Comparison of ENCODE assay signal across 1 cellular context in the genomic region with DNA sequence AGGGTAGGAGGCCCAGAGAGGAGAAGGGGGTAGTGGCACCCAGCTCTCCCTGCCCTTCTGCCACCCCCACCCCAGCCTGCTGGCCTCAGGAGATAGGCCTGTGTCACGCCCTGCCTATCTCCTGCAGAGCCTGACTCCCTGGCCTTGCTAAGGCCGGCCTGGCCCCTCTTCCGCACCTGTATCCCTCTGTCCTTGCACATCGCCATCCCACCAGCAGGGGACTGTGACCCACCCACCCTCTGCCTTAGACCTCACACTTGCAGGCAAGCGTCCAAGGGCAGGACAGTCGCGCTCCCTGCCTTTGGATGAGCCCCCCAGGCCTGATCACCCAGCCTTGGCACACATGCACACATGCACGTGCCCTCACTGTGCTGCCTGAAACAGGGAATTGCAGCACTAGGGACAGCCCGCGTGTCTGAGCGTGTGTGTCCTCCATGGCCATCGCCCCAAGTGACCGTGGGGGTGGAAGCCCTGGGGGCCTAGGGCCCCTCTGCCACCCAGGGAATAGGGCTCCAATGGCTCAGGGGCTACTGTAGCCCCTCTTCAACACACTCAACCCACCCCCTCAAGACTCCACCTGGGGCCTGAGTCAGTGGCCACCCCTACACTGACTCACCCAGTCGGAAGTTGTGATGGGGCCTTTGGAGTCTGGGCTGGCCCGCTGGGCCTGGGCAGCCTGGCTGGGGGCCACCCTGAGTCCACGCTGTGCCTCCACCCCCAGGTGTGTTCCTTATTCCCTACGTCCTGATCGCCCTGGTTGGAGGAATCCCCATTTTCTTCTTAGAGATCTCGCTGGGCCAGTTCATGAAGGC.
A peak's percentile ranks its signal among the peaks of the same experiment; 100 is the strongest.
TF ChIP-seq lines count a peak whose summit lies in the region.

No MANE protein-coding gene starts in this region.

TF ChIP-seq in K562, 482 proteins besides CTCF, POLR2A, EP300 and RAD21 (continued from another document and continues in another):
- TF ChIP-seq KDM2B (CRISPR knock-in tag; IDR thresholded peaks at IDR 0.05) (no peak), POLR2AphosphoS5 (IDR thresholded peaks at IDR 0.05; ENCODE audit: control insufficient read depth, insufficient read depth, low read depth, low read length) (peak; percentile 15; the same call in 1 of the 2 replicates), CBFA2T2 (conservative IDR thresholded peaks at IDR 0.05) (peak; percentile 70), SUPT5H (IDR thresholded peaks at IDR 0.05) (0 out of 2 replicates have a peak, but pooled peaks have one; percentile 38), U2AF1 (optimal IDR thresholded peaks at IDR 0.05; ENCODE audit: low read depth, low read length) (no peak), CREB1 (IDR thresholded peaks at IDR 0.05) (peak; percentile 22; the same call in 1 of the 2 replicates), CREB1 (CRISPR knock-in tag; IDR thresholded peaks at IDR 0.05) (no peak), ZNF239 (CRISPR knock-in tag; IDR thresholded peaks at IDR 0.05) (no peak), MYNN (IDR thresholded peaks at IDR 0.05) (peak; percentile 10), MYNN (CRISPR knock-in tag; IDR thresholded peaks at IDR 0.05) (no peak), NKRF (IDR thresholded peaks at IDR 0.05; ENCODE audit: borderline replicate concordance) (0 out of 2 replicates have a peak, but pooled peaks have one; percentile 41), PHB (CRISPR knock-in tag; IDR thresholded peaks at IDR 0.05) (no peak), ZFPM2 (CRISPR knock-in tag; IDR thresholded peaks at IDR 0.05) (no peak), EGR1 (conservative IDR thresholded peaks at IDR 0.05) (0 out of 2 replicates have a peak, but pooled peaks have one; percentile 4), CTBP1 (IDR thresholded peaks at IDR 0.05; ENCODE audit: borderline replicate concordance) (peak; percentile 34; the same call in 1 of the 2 replicates), ZNF830 (CRISPR knock-in tag; IDR thresholded peaks at IDR 0.05) (no peak), SMAD1 (IDR thresholded peaks at IDR 0.05; ENCODE audit: low read depth, low read length, partially characterized antibody) (no peak), USF1 (CRISPR knock-in tag; IDR thresholded peaks at IDR 0.05) (no peak), TEAD4 (IDR thresholded peaks at IDR 0.05; ENCODE audit: low read length) (peak; percentile 38; the same call in 1 of the 2 replicates), TEAD4 (CRISPR knock-in tag; IDR thresholded peaks at IDR 0.05; ENCODE audit: borderline replicate concordance) (no peak), ZNF717 (CRISPR knock-in tag; IDR thresholded peaks at IDR 0.05) (no peak), TAL1 (IDR thresholded peaks at IDR 0.05) (peak; percentile 62), FIP1L1 (IDR thresholded peaks at IDR 0.05; ENCODE audit: low read depth, low read length, poor library complexity, severe bottlenecking) (peak; percentile 24), ZNF561 (CRISPR knock-in tag; conservative IDR thresholded peaks at IDR 0.05) (no peak), THRB (CRISPR knock-in tag; conservative IDR thresholded peaks at IDR 0.05) (no peak), ZSCAN29 (IDR thresholded peaks at IDR 0.05) (no peak), U2AF2 (optimal IDR thresholded peaks at IDR 0.05; ENCODE audit: low read depth, low read length) (no peak), LARP7 (IDR thresholded peaks at IDR 0.05) (no peak), ERF (CRISPR knock-in tag; IDR thresholded peaks at IDR 0.05) (no peak), HDGF (IDR thresholded peaks at IDR 0.05) (0 out of 2 replicates have a peak, but pooled peaks have one; percentile 60), HNRNPLL (IDR thresholded peaks at IDR 0.05; ENCODE audit: low read depth, low read length, poor library complexity, severe bottlenecking) (no peak), IRF1 (CRISPR knock-in tag; IDR thresholded peaks at IDR 0.05; ENCODE audit: borderline replicate concordance) (no peak), MNT (conservative IDR thresholded peaks at IDR 0.05) (peak in 1 of 2 experiments; percentile 39; a peak in 1 of 4 replicates), ZBTB7A (IDR thresholded peaks at IDR 0.05; ENCODE audit: borderline replicate concordance, control insufficient read depth, low read depth, low read length) (peak; percentile 38; the same call in 1 of the 2 replicates), CHD1 (IDR thresholded peaks at IDR 0.05; ENCODE audit: low read length) (peak; percentile 67), ARID1B (IDR thresholded peaks at IDR 0.05) (peak; percentile 62), POLR2B (IDR thresholded peaks at IDR 0.05; ENCODE audit: low read depth, partially characterized antibody) (no peak), CBFA2T3 (IDR thresholded peaks at IDR 0.05) (peak; percentile 79), FOXA1 (IDR thresholded peaks at IDR 0.05; ENCODE audit: borderline replicate concordance) (no peak), NONO (IDR thresholded peaks at IDR 0.05; ENCODE audit: low read depth in 2 of 2, low read length in 1 of 2) (no peak), COPS2 (conservative IDR thresholded peaks at IDR 0.05) (no peak)
- TF ChIP-seq, protein P1, sequence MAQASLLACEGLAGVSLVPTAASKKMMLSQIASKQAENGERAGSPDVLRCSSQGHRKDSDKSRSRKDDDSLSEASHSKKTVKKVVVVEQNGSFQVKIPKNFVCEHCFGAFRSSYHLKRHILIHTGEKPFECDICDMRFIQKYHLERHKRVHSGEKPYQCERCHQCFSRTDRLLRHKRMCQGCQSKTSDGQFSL (CRISPR knock-in tag; IDR thresholded peaks at IDR 0.05) = no peak
- TF ChIP-seq, protein P1 (tag; IDR thresholded peaks at IDR 0.05) = no peak
- TF ChIP-seq, protein P2, sequence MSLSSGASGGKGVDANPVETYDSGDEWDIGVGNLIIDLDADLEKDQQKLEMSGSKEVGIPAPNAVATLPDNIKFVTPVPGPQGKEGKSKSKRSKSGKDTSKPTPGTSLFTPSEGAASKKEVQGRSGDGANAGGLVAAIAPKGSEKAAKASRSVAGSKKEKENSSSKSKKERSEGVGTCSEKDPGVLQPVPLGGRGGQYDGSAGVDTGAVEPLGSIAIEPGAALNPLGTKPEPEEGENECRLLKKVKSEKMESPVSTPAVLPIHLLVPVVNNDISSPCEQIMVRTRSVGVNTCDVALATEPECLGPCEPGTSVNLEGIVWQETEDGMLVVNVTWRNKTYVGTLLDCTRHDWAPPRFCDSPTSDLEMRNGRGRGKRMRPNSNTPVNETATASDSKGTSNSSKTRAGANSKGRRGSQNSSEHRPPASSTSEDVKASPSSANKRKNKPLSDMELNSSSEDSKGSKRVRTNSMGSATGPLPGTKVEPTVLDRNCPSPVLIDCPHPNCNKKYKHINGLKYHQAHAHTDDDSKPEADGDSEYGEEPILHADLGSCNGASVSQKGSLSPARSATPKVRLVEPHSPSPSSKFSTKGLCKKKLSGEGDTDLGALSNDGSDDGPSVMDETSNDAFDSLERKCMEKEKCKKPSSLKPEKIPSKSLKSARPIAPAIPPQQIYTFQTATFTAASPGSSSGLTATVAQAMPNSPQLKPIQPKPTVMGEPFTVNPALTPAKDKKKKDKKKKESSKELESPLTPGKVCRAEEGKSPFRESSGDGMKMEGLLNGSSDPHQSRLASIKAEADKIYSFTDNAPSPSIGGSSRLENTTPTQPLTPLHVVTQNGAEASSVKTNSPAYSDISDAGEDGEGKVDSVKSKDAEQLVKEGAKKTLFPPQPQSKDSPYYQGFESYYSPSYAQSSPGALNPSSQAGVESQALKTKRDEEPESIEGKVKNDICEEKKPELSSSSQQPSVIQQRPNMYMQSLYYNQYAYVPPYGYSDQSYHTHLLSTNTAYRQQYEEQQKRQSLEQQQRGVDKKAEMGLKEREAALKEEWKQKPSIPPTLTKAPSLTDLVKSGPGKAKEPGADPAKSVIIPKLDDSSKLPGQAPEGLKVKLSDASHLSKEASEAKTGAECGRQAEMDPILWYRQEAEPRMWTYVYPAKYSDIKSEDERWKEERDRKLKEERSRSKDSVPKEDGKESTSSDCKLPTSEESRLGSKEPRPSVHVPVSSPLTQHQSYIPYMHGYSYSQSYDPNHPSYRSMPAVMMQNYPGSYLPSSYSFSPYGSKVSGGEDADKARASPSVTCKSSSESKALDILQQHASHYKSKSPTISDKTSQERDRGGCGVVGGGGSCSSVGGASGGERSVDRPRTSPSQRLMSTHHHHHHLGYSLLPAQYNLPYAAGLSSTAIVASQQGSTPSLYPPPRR (CRISPR knock-in tag; IDR thresholded peaks at IDR 0.05; ENCODE audit: borderline replicate concordance) = no peak
- TF ChIP-seq, protein P3, sequence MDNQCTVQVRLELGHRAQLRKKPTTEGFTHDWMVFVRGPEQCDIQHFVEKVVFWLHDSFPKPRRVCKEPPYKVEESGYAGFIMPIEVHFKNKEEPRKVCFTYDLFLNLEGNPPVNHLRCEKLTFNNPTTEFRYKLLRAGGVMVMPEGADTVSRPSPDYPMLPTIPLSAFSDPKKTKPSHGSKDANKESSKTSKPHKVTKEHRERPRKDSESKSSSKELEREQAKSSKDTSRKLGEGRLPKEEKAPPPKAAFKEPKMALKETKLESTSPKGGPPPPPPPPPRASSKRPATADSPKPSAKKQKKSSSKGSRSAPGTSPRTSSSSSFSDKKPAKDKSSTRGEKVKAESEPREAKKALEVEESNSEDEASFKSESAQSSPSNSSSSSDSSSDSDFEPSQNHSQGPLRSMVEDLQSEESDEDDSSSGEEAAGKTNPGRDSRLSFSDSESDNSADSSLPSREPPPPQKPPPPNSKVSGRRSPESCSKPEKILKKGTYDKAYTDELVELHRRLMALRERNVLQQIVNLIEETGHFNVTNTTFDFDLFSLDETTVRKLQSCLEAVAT (IDR thresholded peaks at IDR 0.05) = no peak
- TF ChIP-seq, protein P4, sequence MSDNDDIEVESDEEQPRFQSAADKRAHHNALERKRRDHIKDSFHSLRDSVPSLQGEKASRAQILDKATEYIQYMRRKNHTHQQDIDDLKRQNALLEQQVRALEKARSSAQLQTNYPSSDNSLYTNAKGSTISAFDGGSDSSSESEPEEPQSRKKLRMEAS (CRISPR knock-in tag; IDR thresholded peaks at IDR 0.05) = peak; percentile 53; the same call in 1 of the 2 replicates
- TF ChIP-seq, protein P5, sequence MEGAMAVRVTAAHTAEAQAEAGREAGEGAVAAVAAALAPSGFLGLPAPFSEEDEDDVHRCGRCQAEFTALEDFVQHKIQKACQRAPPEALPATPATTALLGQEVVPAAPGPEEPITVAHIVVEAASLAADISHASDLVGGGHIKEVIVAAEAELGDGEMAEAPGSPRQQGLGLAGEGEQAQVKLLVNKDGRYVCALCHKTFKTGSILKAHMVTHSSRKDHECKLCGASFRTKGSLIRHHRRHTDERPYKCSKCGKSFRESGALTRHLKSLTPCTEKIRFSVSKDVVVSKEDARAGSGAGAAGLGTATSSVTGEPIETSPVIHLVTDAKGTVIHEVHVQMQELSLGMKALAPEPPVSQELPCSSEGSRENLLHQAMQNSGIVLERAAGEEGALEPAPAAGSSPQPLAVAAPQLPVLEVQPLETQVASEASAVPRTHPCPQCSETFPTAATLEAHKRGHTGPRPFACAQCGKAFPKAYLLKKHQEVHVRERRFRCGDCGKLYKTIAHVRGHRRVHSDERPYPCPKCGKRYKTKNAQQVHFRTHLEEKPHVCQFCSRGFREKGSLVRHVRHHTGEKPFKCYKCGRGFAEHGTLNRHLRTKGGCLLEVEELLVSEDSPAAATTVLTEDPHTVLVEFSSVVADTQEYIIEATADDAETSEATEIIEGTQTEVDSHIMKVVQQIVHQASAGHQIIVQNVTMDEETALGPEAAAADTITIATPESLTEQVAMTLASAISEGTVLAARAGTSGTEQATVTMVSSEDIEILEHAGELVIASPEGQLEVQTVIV (CRISPR knock-in tag; IDR thresholded peaks at IDR 0.05; ENCODE audit: borderline replicate concordance) = no peak
